ENCODE assay signal across 8 cellular contexts in genomic region chr17:81295031-81295677, GRCh38. TPM values are rescaled to one million over a fixed set of nuclear protein-coding genes. Genes with fewer than 3 reads are reported as not detected.
DNase-seq lines count a peak whose midpoint lies in the region; ATAC-seq, FAIRE-seq and TF ChIP-seq lines count a peak whose summit lies in the region.

TSS of gene SLC38A10 (minus strand) at chr17:81295307. CDS start at chr17:81294921, 386 bp downstream.

- H3K27ac ChIP-seq in kidney (ENCODE audit: low read depth in 2 of 2, low read length in 2 of 2), result peak within 1 kb of the TSS; percentile 94 to 96

- H3K36me3 ChIP-seq in kidney (ENCODE audit: control insufficient read depth in 1 of 2, insufficient read depth in 2 of 2, low read length in 2 of 2), result no peaks in the 10 kb centered on the region

- H3K9ac ChIP-seq in kidney (ENCODE audit: low read length in 2 of 2), result peak within 1 kb of the TSS; percentile 86 to 91

- H3K4me1 ChIP-seq in kidney (ENCODE audit: control insufficient read depth in 1 of 2, insufficient read depth in 1 of 2, low read depth in 1 of 2, low read length in 2 of 2), result peaks cover 12 to 17% of the 10 kb centered on the region in 2 donors

- FAIRE-seq in kidney (lab: Jason Lieb, UNC), result no peak

- H3K9me3 ChIP-seq in kidney (ENCODE audit: control insufficient read depth in 1 of 2, low read length in 2 of 2), result no peaks in the 10 kb centered on the region

- intact Hi-C loops in kidney (cut with DNase I), result no loop called here

- TF ChIP-seq CTCF in AG09319 (IDR thresholded peaks at IDR 0.05; ENCODE audit: low read depth, low read length) (no peak; the same call in none of the 2 replicates), kidney (IDR thresholded peaks at IDR 0.05; ENCODE audit: borderline replicate concordance, extremely low read depth, insufficient read depth) (no peak)

- DNase-seq in AG09319 (ENCODE audit: extremely low read depth, low read depth), result peak; percentile 49
- peak; percentile 49 for DNase-seq in NCI-H446 treated with DMSO at 0.1 percent for 48 hours (lab: John Stamatoyannopoulos, UW)
- DNase-seq in activated CD4-positive, alpha-beta T cell treated with anti-CD3 and anti-CD28 coated beads for 1 hour, result peak; percentile 84
- peak; percentile 84 for DNase-seq in cerebellar cortex (ENCODE audit: low spot score)
- DNase-seq in kidney, result peak; percentile 97
- peak; percentile 78 to 84 for DNase-seq in stimulated activated CD4-positive, alpha-beta T cell treated with anti-CD3 and anti-CD28 coated beads, Interleukin-15, amount 100 ng/mL, for 1 hour (ENCODE audit: low read depth in 1 of 2, low spot score in 1 of 2)

- H3K4me3 ChIP-seq in kidney (ENCODE audit: low read length in 2 of 2), result peak within 1 kb of the TSS; percentile 83 to 88

- ATAC-seq in GM18907 (IDR thresholded peaks at IDR 0.05; ENCODE audit: unreplicated experiment) (peak; percentile 81), HG03139 (IDR thresholded peaks at IDR 0.05; ENCODE audit: unreplicated experiment) (peak; percentile 75)

RNA-seq across cellular contexts. Expression of gene SLC38A10, which starts in this region (rescaled TPM):
- 89.7 TPM for total RNA-seq in kidney
- 72.7 TPM for polyA plus RNA-seq in kidney (ENCODE audit: insufficient read depth, low read depth, low replicate concordance)

Comparison
In these comparisons a context has a peak if more than half of its experiments do, and no peak if none do; other contexts are left out.
1. Peak in every context shown above with its lines: DNase-seq, ATAC-seq, H3K4me3 ChIP-seq and H3K27ac ChIP-seq.